13 cellular contexts compared by ENCODE assay signal in the genomic region with DNA sequence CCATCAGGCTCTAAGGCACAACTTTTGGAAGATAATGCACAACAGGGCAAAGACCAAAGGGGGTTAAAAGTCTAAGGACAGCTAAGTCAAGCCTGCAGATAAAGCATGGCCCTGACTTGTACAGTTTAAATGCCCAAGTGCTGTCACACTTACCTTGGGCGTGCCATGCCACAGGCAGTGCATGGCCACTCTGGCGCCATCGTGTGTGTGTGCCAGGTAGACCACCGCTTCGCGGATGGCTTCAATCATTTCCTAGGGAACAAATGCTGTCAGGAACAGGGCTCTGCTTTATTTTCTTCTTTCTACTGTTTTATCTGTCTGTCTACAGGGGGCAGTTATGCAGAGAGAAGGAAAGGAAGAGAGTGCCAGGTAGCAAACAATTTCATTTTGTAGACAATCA. TPM values are rescaled to one million over a fixed set of nuclear protein-coding genes. Genes with fewer than 3 reads are reported as not detected.
DNase-seq lines count a peak whose midpoint lies in the region; ATAC-seq, FAIRE-seq and TF ChIP-seq lines count a peak whose summit lies in the region.
"Had no signal": no experiment of that assay in that cellular context is flagged by ENCODE, and none has a peak within 500 bp of the region (broad histone marks: within the 10 kb centered on the region; RNA-seq: fewer than 3 reads in every experiment).

No MANE protein-coding gene starts in this region.

- no peaks in the 10 kb centered on the region for H3K36me3 ChIP-seq in hepatocyte (replicated peaks; ENCODE audit: insufficient read depth, low read depth)

- no peaks in the 10 kb centered on the region for H3K79me2 ChIP-seq in hepatocyte

- H3K9me2 ChIP-seq in hepatocyte (replicated peaks; ENCODE audit: insufficient read depth), result no peaks in the 10 kb centered on the region

- FAIRE-seq in HTR-8/SVneo (lab: Jason Lieb, UNC) (no peak), frontal cortex (lab: Jason Lieb, UNC) (no peak)

- peak; percentile 65 for ATAC-seq in activated CD8-positive, alpha-beta T cell treated with anti-CD3 and anti-CD28 coated beads, Interleukin-2, amount 10 ng/mL, durations not matched to agents 7 days and 5 days
- ATAC-seq in HG03196 (IDR thresholded peaks at IDR 0.05; ENCODE audit: unreplicated experiment), result no peak

- WGBS in hepatocyte (ENCODE audit: low lambda C conversion rate, missing lambda C conversion rate), result 86% methylated on average over 6 of the region's 6 CpGs

- peak; percentile 70 for TF ChIP-seq CTCF in 22Rv1 (IDR thresholded peaks at IDR 0.05)
- TF ChIP-seq CTCF in hepatocyte (IDR thresholded peaks at IDR 0.05; ENCODE audit: poor library complexity), result peak; percentile 31

- H3K36me3 Mint-ChIP-seq in activated CD8-positive, alpha-beta T cell treated with anti-CD3 and anti-CD28 coated beads, Interleukin-2, amount 10 ng/mL, durations not matched to agents 7 days and 5 days (ENCODE audit: low read depth), result peaks cover 52% of the 10 kb centered on the region

- CTCF ChIA-PET in activated CD8-positive, alpha-beta T cell treated with anti-CD3 and anti-CD28 coated beads, Interleukin-2, amount 10 ng/mL, durations not matched to agents 7 days and 5 days (lab: Charles Lee), result interaction anchor here (0.6 to 1.4 kb wide), 5 partner anchors 9 to 693 kb away, joined by 3 to 4 read pairs (median 3); no protein-coding TSS in a partner anchor

- no peaks in the 10 kb centered on the region for H3K27me3 Mint-ChIP-seq in activated CD8-positive, alpha-beta T cell treated with anti-CD3 and anti-CD28 coated beads, Interleukin-2, amount 10 ng/mL, durations not matched to agents 7 days and 5 days (ENCODE audit: low read depth)

- H3K27ac Mint-ChIP-seq in activated CD8-positive, alpha-beta T cell treated with anti-CD3 and anti-CD28 coated beads, Interleukin-2, amount 10 ng/mL, durations not matched to agents 7 days and 5 days, result no peak overlapping the region

- no peaks in the 10 kb centered on the region for H3K4me1 ChIP-seq in hepatocyte (ENCODE audit: insufficient read depth)
- H3K4me1 ChIP-seq: sigmoid colon had no signal

- no peak overlapping the region for H3K27ac ChIP-seq in 22Rv1
- H3K27ac ChIP-seq in hepatocyte, result no peak overlapping the region

- no peaks in the 10 kb centered on the region for H4K20me1 ChIP-seq in hepatocyte (ENCODE audit: insufficient read depth, poor library complexity, severe bottlenecking)

- H3K4me3 ChIP-seq in hepatocyte, result no peak overlapping the region
- H3K4me3 ChIP-seq: sigmoid colon had no signal

- no peaks in the 10 kb centered on the region for H3K27me3 ChIP-seq in hepatocyte
- H3K27me3 ChIP-seq: sigmoid colon had no signal

- H3K9me3 Mint-ChIP-seq in activated CD8-positive, alpha-beta T cell treated with anti-CD3 and anti-CD28 coated beads, Interleukin-2, amount 10 ng/mL, durations not matched to agents 7 days and 5 days (ENCODE audit: insufficient read depth), result no peaks in the 10 kb centered on the region

- H3K4me3 Mint-ChIP-seq in activated CD8-positive, alpha-beta T cell treated with anti-CD3 and anti-CD28 coated beads, Interleukin-2, amount 10 ng/mL, durations not matched to agents 7 days and 5 days, result no peak overlapping the region

- no peaks in the 10 kb centered on the region for H3K9me3 ChIP-seq in hepatocyte (ENCODE audit: low read depth)
- H3K9me3 ChIP-seq: sigmoid colon had no signal

- H3K4me1 Mint-ChIP-seq in activated CD8-positive, alpha-beta T cell treated with anti-CD3 and anti-CD28 coated beads, Interleukin-2, amount 10 ng/mL, durations not matched to agents 7 days and 5 days (ENCODE audit: low read depth), result peaks cover 2% of the 10 kb centered on the region

- POLR2A ChIA-PET in activated CD8-positive, alpha-beta T cell treated with anti-CD3 and anti-CD28 coated beads, Interleukin-2, amount 10 ng/mL, durations not matched to agents 7 days and 5 days (lab: Charles Lee), result no interaction called here

- DNase-seq in Daoy (ENCODE audit: low read depth) (peak; percentile 19), hepatocyte (ENCODE audit: low spot score) (no peak), amygdala (lab: John Stamatoyannopoulos, UW) (no peak), HTR-8/SVneo (ENCODE audit: insufficient read length, low spot score) (no peak), frontal cortex (ENCODE audit: low spot score in 2 of 2) (no peak)
- DNase-seq in activated CD8-positive, alpha-beta T cell treated with anti-CD3 and anti-CD28 coated beads, Interleukin-2, amount 10 ng/mL, durations not matched to agents 7 days and 5 days, result no peak
- DNase-seq: activated T-cell treated with anti-CD3 and anti-CD28 coated beads, Interleukin-2, amount 50 U/mL, for 48 hours; effector CD8-positive, alpha-beta T cell; HCEC 1CT; NCI-H2081 treated with DMSO at 0.1 percent for 48 hours; sigmoid colon had no signal

- H2AFZ ChIP-seq in hepatocyte, result no peak overlapping the region

- H3K4me2 ChIP-seq in hepatocyte, result no peak overlapping the region

RNA-seq across cellular contexts. Expression of a gene that starts 19.3 kb away (rescaled TPM):
- total RNA-seq in Daoy (2014; rRNA removed; shearing (Covaris generic)), result 170 and 209 TPM in 2 replicates
- total RNA-seq in activated CD8-positive, alpha-beta T cell treated with anti-CD3 and anti-CD28 coated beads, Interleukin-2, amount 10 ng/mL, durations not matched to agents 7 days and 5 days, result 10 to 100 TPM; 63.1 to 64.0 TPM
- total RNA-seq in hepatocyte (31.3 and 38.9 TPM in 2 replicates), frontal cortex (32.2 TPM)
- 32.0 and 46.8 TPM in 2 replicates for polyA plus RNA-seq in hepatocyte
